Comparison of ENCODE assay signal across 1 cellular context in the genomic region with DNA sequence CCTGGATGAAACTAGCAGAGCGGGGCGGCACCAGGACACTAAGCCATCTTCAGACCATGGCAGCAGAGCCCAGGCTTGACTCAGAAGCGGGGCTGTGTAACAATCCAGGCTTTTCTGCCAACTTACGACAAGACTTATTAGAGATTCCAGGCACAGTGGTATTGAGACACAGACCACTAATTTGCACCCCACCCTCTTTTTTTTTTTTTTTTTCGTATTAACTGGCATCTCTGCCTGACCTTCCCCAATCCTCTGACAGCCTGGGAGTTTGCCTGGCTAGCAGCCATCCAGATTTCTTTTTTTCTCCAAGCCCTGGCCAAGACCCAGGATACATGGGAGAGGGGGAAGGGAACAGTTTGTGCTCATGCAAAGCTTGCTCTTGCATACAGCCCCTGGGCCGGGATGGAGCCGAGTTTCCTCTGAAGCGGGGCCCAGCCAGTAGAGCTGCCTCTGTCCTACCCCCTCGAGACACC.
TF ChIP-seq lines count a peak whose summit lies in the region.

No MANE protein-coding gene starts in this region.

TF ChIP-seq in WTC11, 78 proteins besides CTCF, POLR2A, EP300 and RAD21 (continued from another document):
- TF ChIP-seq ZSCAN18 (CRISPR knock-in tag; IDR thresholded peaks at IDR 0.05): no peak
- TF ChIP-seq EMX1 (CRISPR knock-in tag; IDR thresholded peaks at IDR 0.05): no peak
- TF ChIP-seq ATF1 (CRISPR knock-in tag; IDR thresholded peaks at IDR 0.05): no peak
- TF ChIP-seq ZNF219 (CRISPR knock-in tag; IDR thresholded peaks at IDR 0.05; ENCODE audit: borderline replicate concordance): no peak
